ENCODE assay signal across 35 cellular contexts in the genomic region with DNA sequence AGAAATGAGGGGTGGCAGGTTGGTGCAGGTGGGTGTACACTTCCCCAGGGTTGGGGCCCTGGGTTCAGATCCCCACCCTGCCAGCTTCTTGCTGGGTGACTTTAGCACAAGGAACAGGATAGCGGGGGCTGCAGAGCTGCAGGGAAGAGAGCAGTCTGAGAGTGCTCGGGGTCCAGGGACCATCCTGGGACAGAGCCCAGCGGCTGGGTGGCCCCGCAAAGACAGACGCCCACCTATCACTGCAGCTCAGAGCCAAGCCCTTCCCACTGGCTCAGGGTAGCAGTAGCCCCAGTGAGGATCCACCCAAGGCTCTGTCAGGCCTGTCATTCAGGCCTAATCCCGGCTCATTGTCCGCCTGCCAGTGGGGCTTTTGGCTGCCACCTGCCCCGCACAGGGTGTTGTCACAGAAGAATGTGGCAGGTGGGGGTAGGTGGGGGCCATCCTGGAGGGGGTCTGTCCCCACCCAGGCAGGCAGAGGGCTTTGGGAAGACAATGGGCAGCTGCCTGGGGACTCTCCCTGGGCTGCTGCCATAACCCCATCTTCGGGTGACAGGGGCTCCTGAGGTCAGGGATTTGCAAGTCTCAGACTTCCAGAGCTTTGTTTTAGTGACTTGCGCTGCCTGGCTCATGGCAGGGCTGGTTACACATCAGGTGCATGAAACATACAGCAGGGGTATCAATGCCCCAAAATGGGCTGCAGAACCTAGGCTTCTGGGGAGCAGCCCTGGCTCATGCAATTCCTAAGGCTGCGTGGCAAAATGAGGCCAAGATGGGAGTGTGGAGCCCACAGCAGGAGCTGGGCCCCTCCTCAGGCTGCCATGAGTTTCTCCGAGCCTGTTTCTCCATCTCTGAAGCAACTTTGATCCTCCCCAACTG. TPM values are rescaled to one million over a fixed set of nuclear protein-coding genes. Genes with fewer than 3 reads are reported as not detected.
DNase-seq lines count a peak whose midpoint lies in the region; ATAC-seq and TF ChIP-seq lines count a peak whose summit lies in the region.
"Had no signal": no experiment of that assay in that cellular context is flagged by ENCODE, and none has a peak within 500 bp of the region (broad histone marks: within the 10 kb centered on the region; RNA-seq: fewer than 3 reads in every experiment).

No MANE protein-coding gene starts in this region.

- H3K9me3 Mint-ChIP-seq in H9 (peaks cover 10 to 15% of the 10 kb centered on the region in 2 experiments; a peak in 4 of 5 replicates), endodermal cell (peaks cover 2% of the 10 kb centered on the region)
- H3K9me3 Mint-ChIP-seq: activated naive CD4-positive, alpha-beta T cell treated with anti-CD3 and anti-CD28 coated beads, Interleukin-2, amount 50 U/mL, for 24 hours; activated T-helper 1 cell treated with anti-CD3 and anti-CD28 coated beads, Interleukin-12 subunit alpha, Interleukin-12 subunit beta, Interleukin-2, Interleukin-4 antibody, amounts not matched to agents 30 ng/mL and 10 ng/mL and 1 ng/mL, durations not matched to agents 14 hours and 24 hours and 36 hours; CD4-positive, alpha-beta memory T cell; neural crest cell had no signal

- H3K4me3 ChIP-seq in endodermal cell (ENCODE audit: low read length) (no peak overlapping the region), transverse colon (no peak overlapping the region)
- H3K4me3 ChIP-seq: breast epithelium, GM23248, prostate gland, SJSA1 had no signal

- intact Hi-C loops in transverse colon (cut with DNase I; ENCODE audit: low total_unique reads) = no loop called here

- H3K4me2 ChIP-seq in H9 (ENCODE audit: insufficient read depth, insufficient read length, low read length) = no peak overlapping the region

- H2AK5ac ChIP-seq in H9 (ENCODE audit: insufficient read length, low read length) = no peak overlapping the region

- H2AFZ ChIP-seq in H9 (ENCODE audit: low read length) = no peak overlapping the region
- H2AFZ ChIP-seq: GM23248 had no signal

- no peak overlapping the region for H2BK20ac ChIP-seq in H9 (ENCODE audit: low read depth, low read length, poor library complexity, severe bottlenecking)

- DNase-seq in activated effector memory CD4-positive, alpha-beta T cell treated with anti-CD3 and anti-CD28 coated beads, Interleukin-2, amount 50 U/mL, for 16 hours = peak; percentile 56
- no peak for DNase-seq in activated effector memory CD4-positive, alpha-beta T cell treated with Interleukin-2 at 50 U/mL for 16 hours
- DNase-seq in H9 (peak; percentile 22), endodermal cell (peak; percentile 61), transverse colon (peak; percentile 3), iPS-NIHi11 (ENCODE audit: low spot score) (no peak), midbrain (lab: John Stamatoyannopoulos, UW) (no peak)
- DNase-seq: activated CD4-positive, alpha-beta T cell treated with anti-CD3 and anti-CD28 coated beads, Interleukin-2, amount 10 ng/mL, durations not matched to agents 7 days and 5 days; AML-193; CD4-positive, alpha-beta memory T cell; DND-41; effector CD4-positive, alpha-beta T cell; GF-D8; GM23248; HFFc6; NCI-H1048; NCI-H446; NCI-H774; RPMI8226; substantia nigra; T-helper 9 cell had no signal

- H3K56ac ChIP-seq in H9 (ENCODE audit: insufficient read length, low read depth, low read length) = no peak overlapping the region

- no peaks in the 10 kb centered on the region for H4K20me1 ChIP-seq in H9 (ENCODE audit: control insufficient read depth, insufficient read depth, insufficient read length)

- H3K9ac ChIP-seq in H9 (ENCODE audit: extremely low read depth, insufficient read length, low read length) (no peak overlapping the region), endodermal cell (ENCODE audit: extremely low read depth, low read length, poor library complexity, severe bottlenecking) (no peak overlapping the region)
- H3K9ac ChIP-seq: GM23248 had no signal

- WGBS in H9 (ENCODE audit: extremely low coverage, insufficient read length, low lambda C conversion rate) = no CpG with 5 or more reads among the region's 12 CpGs
- 67 to 70% methylated on average over 5 to 12 of the region's 12 CpGs for WGBS in endodermal cell (ENCODE audit: insufficient coverage in 1 of 2, insufficient read length in 1 of 2), 2 experiments
- WGBS in transverse colon (ENCODE audit: low coverage in 1 of 2), 2 donors = 89% methylated on average over 12 of the region's 12 CpGs; no CpG with 5 or more reads in 1 of the 2 donors

- H3K4ac ChIP-seq in H9 (ENCODE audit: low read depth, low read length) = no peak overlapping the region

- no peak overlapping the region for H2BK5ac ChIP-seq in H9 (ENCODE audit: insufficient read length, low read length)

- H3K4me1 Mint-ChIP-seq in H9 (peaks cover 5 to 8% of the 10 kb centered on the region in 2 experiments), endodermal cell (no peaks in the 10 kb centered on the region)
- H3K4me1 Mint-ChIP-seq: neural crest cell; stimulated activated memory B cell treated with anti-CD40 and anti-IgM and Interleukin-4, amounts not matched to agents 10 μg/mL and 1 μg/mL and 100 μg/mL, for 72 hours had no signal

- no peak overlapping the region for H2BK120ac ChIP-seq in H9 (ENCODE audit: low read depth, low read length, poor library complexity, severe bottlenecking)

- H3K4me3 Mint-ChIP-seq in H9 (no peak overlapping the region), endodermal cell (no peak overlapping the region)
- H3K4me3 Mint-ChIP-seq: activated CD4-positive, alpha-beta T cell treated with anti-CD3 and anti-CD28 coated beads, Interleukin-2, amount 10 ng/mL, durations not matched to agents 7 days and 5 days; activated naive CD4-positive, alpha-beta T cell treated with anti-CD3 and anti-CD28 coated beads, Interleukin-2, amount 50 U/mL, for 24 hours; activated T-helper 1 cell treated with anti-CD3 and anti-CD28 coated beads, Interleukin-12 subunit alpha, Interleukin-12 subunit beta, Interleukin-2, Interleukin-4 antibody, amounts not matched to agents 30 ng/mL and 10 ng/mL and 1 ng/mL, durations not matched to agents 14 hours and 24 hours and 36 hours; CD4-positive, alpha-beta memory T cell; HFFc6; memory B cell; neural crest cell; stimulated activated memory B cell treated with anti-CD40 and anti-IgM and Interleukin-4, amounts not matched to agents 10 μg/mL and 1 μg/mL and 100 μg/mL, for 72 hours; type B pancreatic cell had no signal

- H3K27ac ChIP-seq in H9 (ENCODE audit: insufficient read length, low read depth, low read length) (no peak overlapping the region), endodermal cell (ENCODE audit: low read depth, low read length) (no peak overlapping the region), transverse colon (no peak overlapping the region)
- H3K27ac ChIP-seq: breast epithelium, epithelial cell of prostate, GM23248, prostate gland, SJSA1 had no signal

- no peaks in the 10 kb centered on the region for H3K23me2 ChIP-seq in H9 (ENCODE audit: insufficient read length, low read depth, low read length, poor library complexity, severe bottlenecking)

- H3K14ac ChIP-seq in H9 (ENCODE audit: insufficient read depth, low read length) = no peak overlapping the region

- H3K4me1 ChIP-seq in H9 (ENCODE audit: insufficient read depth, low read length) (no peaks in the 10 kb centered on the region), endodermal cell (ENCODE audit: control insufficient read depth, insufficient read depth, low read length) (no peaks in the 10 kb centered on the region), transverse colon (no peaks in the 10 kb centered on the region)
- H3K4me1 ChIP-seq: breast epithelium, prostate gland, SJSA1 had no signal

- H3K36me3 ChIP-seq in endodermal cell (ENCODE audit: control insufficient read depth, insufficient read depth, low read length) (no peaks in the 10 kb centered on the region), transverse colon (no peaks in the 10 kb centered on the region)
- H3K36me3 ChIP-seq: breast epithelium, prostate gland, SJSA1 had no signal

- peaks cover 18% of the 10 kb centered on the region for H3K27me3 Mint-ChIP-seq in H9 (ENCODE audit: low read depth)
- H3K27me3 Mint-ChIP-seq in endodermal cell (ENCODE audit: insufficient read depth) = peaks cover 3% of the 10 kb centered on the region
- H3K27me3 Mint-ChIP-seq: activated naive CD4-positive, alpha-beta T cell treated with anti-CD3 and anti-CD28 coated beads, Interleukin-2, amount 50 U/mL, for 24 hours had no signal

- H4K8ac ChIP-seq in H9 (replicated peaks; ENCODE audit: insufficient read length, low read depth, low read length) = no peak overlapping the region

- no peak for ATAC-seq in GM19324 (IDR thresholded peaks at IDR 0.05; ENCODE audit: low FRiP score, unreplicated experiment)
- ATAC-seq: left lobe of liver; stimulated activated memory B cell treated with anti-CD40 and anti-IgM and Interleukin-4, amounts not matched to agents 10 μg/mL and 1 μg/mL and 100 μg/mL, for 72 hours had no signal

- H3K27me3 ChIP-seq in H9 (ENCODE audit: insufficient read depth, low read length) (no peaks in the 10 kb centered on the region), endodermal cell (ENCODE audit: control insufficient read depth, insufficient read depth, low read length, poor library complexity, severe bottlenecking) (no peaks in the 10 kb centered on the region), transverse colon (no peaks in the 10 kb centered on the region)
- H3K27me3 ChIP-seq: breast epithelium, SJSA1 had no signal

- H3K79me2 ChIP-seq in H9 (ENCODE audit: insufficient read depth, low read length) = no peaks in the 10 kb centered on the region

- no peak overlapping the region for H2BK15ac ChIP-seq in H9 (ENCODE audit: low read depth, low read length)

- no peak overlapping the region for H4K5ac ChIP-seq in H9 (ENCODE audit: insufficient read length, low read depth, low read length)

- no peak overlapping the region for H3K23ac ChIP-seq in H9 (ENCODE audit: insufficient read length, low read depth, low read length)

- no peaks in the 10 kb centered on the region for H3K9me3 ChIP-seq in H9 (ENCODE audit: control insufficient read depth, low read depth, low read length)
- no peaks in the 10 kb centered on the region for H3K9me3 ChIP-seq in endodermal cell (ENCODE audit: control insufficient read depth, low read length)
- H3K9me3 ChIP-seq in transverse colon = no peaks in the 10 kb centered on the region
- H3K9me3 ChIP-seq: breast epithelium, prostate gland, SJSA1 had no signal

- no peak for TF ChIP-seq EP300 in transverse colon (IDR thresholded peaks at IDR 0.05; ENCODE audit: low read depth)

- no peak overlapping the region for H2BK12ac ChIP-seq in H9 (ENCODE audit: insufficient read length, low read depth, low read length)

- TF ChIP-seq CTCF in H9 (conservative IDR thresholded peaks at IDR 0.05) (no peak), endodermal cell (conservative IDR thresholded peaks at IDR 0.05) (no peak), transverse colon (IDR thresholded peaks at IDR 0.05) (no peak)

- H4K91ac ChIP-seq in H9 (ENCODE audit: insufficient read length, low read depth, low read length) = no peak overlapping the region

- H3K18ac ChIP-seq in H9 (ENCODE audit: insufficient read length, low read depth, low read length) = no peak overlapping the region

- no peak for TF ChIP-seq POLR2A in transverse colon (IDR thresholded peaks at IDR 0.05)

- H3K27ac Mint-ChIP-seq in H9 = peak overlapping the region in 1 of 3 experiments; percentile 79; a peak in 2 of 7 replicates
- no peak overlapping the region for H3K27ac Mint-ChIP-seq in endodermal cell
- H3K27ac Mint-ChIP-seq: activated CD4-positive, alpha-beta T cell treated with anti-CD3 and anti-CD28 coated beads, Interleukin-2, amount 10 ng/mL, durations not matched to agents 7 days and 5 days; activated naive CD4-positive, alpha-beta T cell treated with anti-CD3 and anti-CD28 coated beads, Interleukin-2, amount 50 U/mL, for 24 hours; activated T-helper 1 cell treated with anti-CD3 and anti-CD28 coated beads, Interleukin-12 subunit alpha, Interleukin-12 subunit beta, Interleukin-2, Interleukin-4 antibody, amounts not matched to agents 30 ng/mL and 10 ng/mL and 1 ng/mL, durations not matched to agents 14 hours and 24 hours and 36 hours; CD4-positive, alpha-beta memory T cell; HFFc6; memory B cell; stimulated activated memory B cell treated with anti-CD40 and anti-IgM and Interleukin-4, amounts not matched to agents 10 μg/mL and 1 μg/mL and 100 μg/mL, for 72 hours; type B pancreatic cell had no signal

- H3K36me3 Mint-ChIP-seq in H9 (ENCODE audit: insufficient read depth in 1 of 3, low read depth in 3 of 3) (peaks cover 0 to 4% (median 3%) of the 10 kb centered on the region in 3 experiments; a peak in 2 of 7 replicates), endodermal cell (ENCODE audit: low read depth) (no peaks in the 10 kb centered on the region)
- H3K36me3 Mint-ChIP-seq: activated naive CD4-positive, alpha-beta T cell treated with anti-CD3 and anti-CD28 coated beads, Interleukin-2, amount 50 U/mL, for 24 hours; CD4-positive, alpha-beta memory T cell; stimulated activated memory B cell treated with anti-CD40 and anti-IgM and Interleukin-4, amounts not matched to agents 10 μg/mL and 1 μg/mL and 100 μg/mL, for 72 hours; type B pancreatic cell had no signal

- H3T11ph ChIP-seq in H9 (ENCODE audit: low read length) = no peak overlapping the region

- no peaks in the 10 kb centered on the region for H3K79me1 ChIP-seq in H9 (ENCODE audit: insufficient read depth, low read depth, low read length, poor library complexity, severe bottlenecking)

- in situ Hi-C loops in transverse colon (cut with MboI; ENCODE audit: low pct_ligation_motif_present in 1 of 4, low pct_unique_long_range_greater_than_20kb in 1 of 4, low sequenced_read_pairs in 3 of 4) = no loop called here

RNA-seq across cellular contexts. Expression of a gene that starts 52.1 kb away (rescaled TPM):
- total RNA-seq in H9 (2021) = 1.2 TPM in 2 replicates
- total RNA-seq in endodermal cell = under 1 TPM in 1 of 2 donors, not detected in 1; 0.35 TPM
- 2.9 TPM for polyA plus RNA-seq in endodermal cell (2013, experiment 1 of 2)
- 2.2 TPM for polyA plus RNA-seq in endodermal cell (2013, experiment 2 of 2)
- not detected for total RNA-seq in transverse colon
- total RNA-seq: activated CD4-positive, alpha-beta T cell treated with anti-CD3 and anti-CD28 coated beads, Interleukin-2, amount 10 ng/mL, durations not matched to agents 7 days and 5 days; CD4-positive, alpha-beta memory T cell; glomerular endothelial cell; GM23248; HFFc6; HT1080; left lobe of liver; SJSA1 had no signal
- polyA plus RNA-seq: CD4-positive, alpha-beta memory T cell; GM23248 had no signal

Comparison
In these comparisons a context has a peak if more than half of its experiments do, and no peak if none do; other contexts are left out.
1. DNase-seq: peak in activated effector memory CD4-positive, alpha-beta T cell treated with anti-CD3 and anti-CD28 coated beads, Interleukin-2, amount 50 U/mL, for 16 hours (single experiment), H9 (single experiment), endodermal cell (single experiment) and transverse colon (single experiment); none in activated effector memory CD4-positive, alpha-beta T cell treated with Interleukin-2 at 50 U/mL for 16 hours (single experiment), iPS-NIHi11 (single experiment) and midbrain (single experiment).